Comparison of ENCODE assay signal across 19 cellular contexts in the genomic region with DNA sequence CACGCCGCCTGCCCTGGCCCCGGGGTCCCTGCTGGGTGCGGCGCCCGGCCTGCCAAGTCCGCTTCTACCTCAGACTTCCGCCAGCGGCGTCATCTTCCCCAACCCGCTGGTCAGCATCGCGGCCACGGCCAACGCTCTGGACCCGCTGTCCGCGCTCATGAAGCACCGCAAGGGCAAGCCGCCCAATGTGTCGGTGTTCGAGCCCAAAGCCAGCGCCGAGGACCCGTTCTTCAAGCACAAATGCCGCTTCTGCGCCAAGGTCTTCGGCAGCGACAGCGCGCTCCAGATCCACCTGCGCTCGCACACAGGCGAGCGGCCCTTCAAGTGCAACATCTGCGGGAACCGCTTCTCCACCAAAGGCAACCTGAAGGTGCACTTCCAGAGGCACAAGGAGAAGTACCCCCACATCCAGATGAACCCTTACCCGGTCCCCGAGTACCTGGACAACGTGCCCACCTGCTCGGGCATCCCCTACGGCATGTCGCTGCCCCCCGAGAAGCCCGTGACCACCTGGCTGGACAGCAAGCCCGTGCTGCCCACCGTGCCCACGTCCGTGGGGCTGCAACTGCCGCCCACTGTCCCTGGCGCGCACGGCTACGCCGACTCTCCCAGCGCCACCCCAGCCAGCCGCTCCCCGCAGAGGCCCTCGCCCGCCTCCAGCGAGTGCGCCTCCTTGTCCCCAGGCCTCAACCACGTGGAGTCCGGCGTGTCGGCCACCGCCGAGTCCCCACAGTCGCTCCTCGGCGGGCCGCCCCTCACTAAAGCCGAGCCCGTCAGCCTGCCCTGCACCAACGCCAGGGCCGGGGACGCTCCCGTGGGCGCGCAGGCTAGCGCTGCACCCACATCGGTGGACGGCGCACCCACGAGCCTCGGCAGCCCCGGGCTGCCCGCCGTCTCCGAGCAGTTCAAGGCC. TPM values are rescaled to one million over a fixed set of nuclear protein-coding genes. Genes with fewer than 3 reads are reported as not detected.
"Had no signal": no experiment of that assay in that cellular context is flagged by ENCODE, and none has a peak within 500 bp of the region (broad histone marks: within the 10 kb centered on the region; RNA-seq: fewer than 3 reads in every experiment).

No MANE protein-coding gene starts in this region.

- H3K27ac ChIP-seq: esophagus squamous epithelium, neutrophil, uterus had no signal

- H3K27ac Mint-ChIP-seq: dendritic cell treated with granulocyte-macrophage colony-stimulating factor and Interleukin-4, amounts not matched to agents 40 ng/mL and 50 ng/mL, for 4 days; effector memory CD8-positive, alpha-beta T cell; immature natural killer cell; naive thymus-derived CD4-positive, alpha-beta T cell; nephron progenitor cell; type B pancreatic cell had no signal

- H3K4me1 ChIP-seq: esophagus squamous epithelium, uterus had no signal

- ATAC-seq: effector memory CD8-positive, alpha-beta T cell; left colon; naive thymus-derived CD4-positive, alpha-beta T cell; right cardiac atrium had no signal

- H3K9me3 Mint-ChIP-seq: effector memory CD8-positive, alpha-beta T cell; immature natural killer cell; type B pancreatic cell had no signal

- H3K36me3 ChIP-seq: esophagus squamous epithelium, neutrophil, uterus had no signal

- DNase-seq: effector memory CD8-positive, alpha-beta T cell; esophagus squamous epithelium; foreskin fibroblast; immature natural killer cell; left colon; mammary epithelial cell; naive thymus-derived CD4-positive, alpha-beta T cell; nephron progenitor cell; small intestine; stimulated activated CD4-positive, alpha-beta T cell treated with anti-CD3 and anti-CD28 coated beads, Interleukin-12 subunit alpha, Interleukin-12 subunit beta, amount 100 ng/mL, for 4 hours; stimulated activated naive CD4-positive, alpha-beta T cell treated with Interleukin-2 at 50 U/mL for 16 hours; uterus had no signal

- H3K4me3 Mint-ChIP-seq: dendritic cell treated with granulocyte-macrophage colony-stimulating factor and Interleukin-4, amounts not matched to agents 40 ng/mL and 50 ng/mL, for 4 days; effector memory CD8-positive, alpha-beta T cell; immature natural killer cell; naive thymus-derived CD4-positive, alpha-beta T cell; nephron progenitor cell; type B pancreatic cell had no signal

- H3K9me3 ChIP-seq: esophagus squamous epithelium, neutrophil, uterus had no signal

- H3K4me3 ChIP-seq: esophagus squamous epithelium, uterus had no signal

- H3K36me3 Mint-ChIP-seq: immature natural killer cell; naive thymus-derived CD4-positive, alpha-beta T cell had no signal

- H3K4me1 Mint-ChIP-seq: immature natural killer cell; naive thymus-derived CD4-positive, alpha-beta T cell had no signal

RNA-seq across cellular contexts. Expression of gene SALL3, which starts 13.7 kb away (rescaled TPM):
- total RNA-seq: esophagus squamous epithelium; left colon; liver; mammary epithelial cell; mesenteric fat pad; naive thymus-derived CD4-positive, alpha-beta T cell; osteocyte had no signal
